ENCODE assay signal across 21 cellular contexts in genomic region chr5:149688406-149688805, GRCh38. TPM values are rescaled to one million over a fixed set of nuclear protein-coding genes. Genes with fewer than 3 reads are reported as not detected.
DNase-seq lines count a peak whose midpoint lies in the region; ATAC-seq, FAIRE-seq and TF ChIP-seq lines count a peak whose summit lies in the region.
"Had no signal": no experiment of that assay in that cellular context is flagged by ENCODE, and none has a peak within 500 bp of the region (broad histone marks: within the 10 kb centered on the region; RNA-seq: fewer than 3 reads in every experiment).

No MANE protein-coding gene starts in this region.

- no peak for ATAC-seq in heart right ventricle
- ATAC-seq in K562 = no peak
- no peak for ATAC-seq in activated naive CD8-positive, alpha-beta T cell treated with anti-CD3 and anti-CD28 coated beads, Interleukin-2, amount 50 U/mL, for 24 hours
- ATAC-seq: GM23338, HCT116, HepG2 had no signal

- peaks cover 2% of the 10 kb centered on the region for H3K4me1 Mint-ChIP-seq in activated naive CD8-positive, alpha-beta T cell treated with anti-CD3 and anti-CD28 coated beads, Interleukin-2, amount 50 U/mL, for 24 hours
- H3K4me1 Mint-ChIP-seq: GM23338 had no signal

- H3K4me3 Mint-ChIP-seq in activated naive CD8-positive, alpha-beta T cell treated with anti-CD3 and anti-CD28 coated beads, Interleukin-2, amount 50 U/mL, for 24 hours = no peak overlapping the region
- H3K4me3 Mint-ChIP-seq: CD4-positive, alpha-beta T cell; GM23338; IgD-negative memory B cell had no signal

- H3K27me3 ChIP-seq in heart right ventricle (no peaks in the 10 kb centered on the region), right atrium auricular region (no peaks in the 10 kb centered on the region), K562 (ENCODE audit: control insufficient read depth in 2 of 2, insufficient read depth in 2 of 2, low read length in 2 of 2) (no peaks in the 10 kb centered on the region; a peak in 1 of 5 replicates), HAP-1 (ENCODE audit: low read depth) (peaks cover 41% of the 10 kb centered on the region)

- CTCF ChIA-PET in HEK293 (lab: Yijun Ruan, JAX) = interaction anchor here (1.2 kb wide), 2 partner anchors 21 to 165 kb away, joined by 5 read pairs; no protein-coding TSS in a partner anchor
- CTCF ChIA-PET in K562 (lab: Yijun Ruan, JAX; ENCODE audit: low intra/inter-chr PET ratio) = no interaction called here

- no peak for DNase-seq in heart right ventricle
- DNase-seq in right atrium auricular region (ENCODE audit: low spot score) = no peak
- no peak for DNase-seq in K562 (ENCODE audit: extremely low read depth in 1 of 4, low spot score in 3 of 4)
- no peak for DNase-seq in HAP-1 (ENCODE audit: low spot score in 2 of 2)
- DNase-seq in KG1 (lab: John Stamatoyannopoulos, UW) = no peak
- no peak for DNase-seq in activated naive CD8-positive, alpha-beta T cell treated with anti-CD3 and anti-CD28 coated beads, Interleukin-2, amount 50 U/mL, for 24 hours
- DNase-seq: 8988T; C1 segment of cervical spinal cord; Caco-2; CD4-positive, alpha-beta T cell; DMS153; DMS79; GDM1 had no signal

- no peaks in the 10 kb centered on the region for H3K9me3 Mint-ChIP-seq in activated naive CD8-positive, alpha-beta T cell treated with anti-CD3 and anti-CD28 coated beads, Interleukin-2, amount 50 U/mL, for 24 hours
- H3K9me3 Mint-ChIP-seq: CD4-positive, alpha-beta T cell; GM23338 had no signal

- POLR2A ChIA-PET in HEK293 (lab: Yijun Ruan, JAX) = no interaction called here
- POLR2A ChIA-PET in K562 (lab: Yijun Ruan, JAX) = interaction anchor here (0.7 kb wide), 1 partner anchor 554 kb away, joined by 3 read pairs; no protein-coding TSS in a partner anchor

- TF ChIP-seq CTCF in heart right ventricle (IDR thresholded peaks at IDR 0.05) = no peak
- TF ChIP-seq CTCF in right atrium auricular region (IDR thresholded peaks at IDR 0.05) = no peak
- TF ChIP-seq CTCF in HEK293 (tag by site-specific recombination; IDR thresholded peaks at IDR 0.05) = no peak
- TF ChIP-seq CTCF in K562 (IDR thresholded peaks at IDR 0.05 in 2 of 3, conservative IDR thresholded peaks at IDR 0.05 in 1 of 3; ENCODE audit: insufficient read depth in 2 of 3, low read depth in 1 of 3, low read length in 3 of 3) = no peak

- no peaks in the 10 kb centered on the region for H3K9me3 ChIP-seq in heart right ventricle
- no peaks in the 10 kb centered on the region for H3K9me3 ChIP-seq in right atrium auricular region
- no peaks in the 10 kb centered on the region for H3K9me3 ChIP-seq in HEK293 (ENCODE audit: control insufficient read depth, insufficient read depth, low read depth, low read length)
- no peaks in the 10 kb centered on the region for H3K9me3 ChIP-seq in K562 (replicated peaks; ENCODE audit: control insufficient read depth, insufficient read depth, low read depth, low read length)
- H3K9me3 ChIP-seq in HAP-1 = no peaks in the 10 kb centered on the region
- H3K9me3 ChIP-seq: Caco-2 had no signal

- TF ChIP-seq EP300 in K562 (IDR thresholded peaks at IDR 0.05; ENCODE audit: low read length) = no peak

- H3K27ac ChIP-seq in heart right ventricle = peak overlapping the region in 6 of 10 donors; percentile 8 to 37 (median 24)
- H3K27ac ChIP-seq in right atrium auricular region = no peak overlapping the region
- H3K27ac ChIP-seq in HEK293 (ENCODE audit: extremely low read depth, low read depth, low read length) = no peak overlapping the region
- H3K27ac ChIP-seq in K562 (ENCODE audit: extremely low read depth, low read depth, low read length) = no peak overlapping the region

- TF ChIP-seq POLR2A in K562 (conservative IDR thresholded peaks at IDR 0.05) = no peak

- no TSS peak for BruUV-seq in K562 (replicated peaks; lab: Mats Ljungman, UMichigan)

- no peaks in the 10 kb centered on the region for H3K36me3 Mint-ChIP-seq in activated naive CD8-positive, alpha-beta T cell treated with anti-CD3 and anti-CD28 coated beads, Interleukin-2, amount 50 U/mL, for 24 hours (ENCODE audit: low read depth)

- H3K36me3 ChIP-seq in heart right ventricle (no peaks in the 10 kb centered on the region), right atrium auricular region (no peaks in the 10 kb centered on the region), HEK293 (ENCODE audit: control insufficient read depth in 2 of 2, insufficient read depth in 1 of 2, low read length in 2 of 2) (no peaks in the 10 kb centered on the region), K562 (ENCODE audit: control insufficient read depth, insufficient read depth, low read length) (no peaks in the 10 kb centered on the region), HAP-1 (replicated peaks) (no peaks in the 10 kb centered on the region)

- in situ Hi-C loops in K562 (cut with MboI) = no loop called here
- in situ Hi-C loops in HAP-1 (cut with MboI; ENCODE audit: low sequenced_read_pairs) = no loop called here

- H3K9me1 ChIP-seq in K562 (ENCODE audit: control insufficient read depth, insufficient read depth, low read length) = no peaks in the 10 kb centered on the region

- no peaks in the 10 kb centered on the region for H3K79me2 ChIP-seq in K562 (ENCODE audit: control insufficient read depth, insufficient read depth, low read length)

- no peaks in the 10 kb centered on the region for H4K20me1 ChIP-seq in K562 (replicated peaks; ENCODE audit: control insufficient read depth, insufficient read depth, low read length)

- no peak overlapping the region for H3K4me2 ChIP-seq in K562 (ENCODE audit: insufficient read depth, low read length)
- H3K4me2 ChIP-seq: GM23338 had no signal

- intact Hi-C loops in heart right ventricle (cut with DNase I) = loop anchor here in 2 of 10 donors (5.0 kb wide), 2 partner anchors 34 to 39 kb away; no protein-coding TSS in a partner anchor
- intact Hi-C loops in K562 (cut with micrococcal nuclease) = no loop called here

- H3K4me1 ChIP-seq in heart right ventricle (peaks cover 4 to 49% (median 20%) of the 10 kb centered on the region in 9 donors), right atrium auricular region (peaks cover 0 to 20% of the 10 kb centered on the region in 2 donors), HEK293 (ENCODE audit: control insufficient read depth, insufficient read depth, low read length) (no peaks in the 10 kb centered on the region), K562 (replicated peaks in 1 of 2; ENCODE audit: control insufficient read depth in 2 of 2, insufficient read depth in 2 of 2, low read length in 2 of 2) (peaks cover 0 to 7% of the 10 kb centered on the region in 2 experiments; a peak in 2 of 5 replicates), HAP-1 (no peaks in the 10 kb centered on the region)

- WGBS in heart right ventricle, 2 donors = 89 to 92% methylated on average over 2 of the region's 2 CpGs
- 24% methylated on average over 2 of the region's 2 CpGs for WGBS in K562 (ENCODE audit: insufficient coverage, low coverage, missing lambda C conversion rate)

- H2AFZ ChIP-seq in K562 (ENCODE audit: low read depth, low read length) = no peak overlapping the region
- H2AFZ ChIP-seq: GM23338 had no signal

- FAIRE-seq in K562 (lab: Jason Lieb, UNC) = peak; percentile 55
- FAIRE-seq: GM12892, GM18507, H54, HepG2 had no signal

- H3K4me3 ChIP-seq in heart right ventricle (no peak overlapping the region), right atrium auricular region (no peak overlapping the region), HEK293 (ENCODE audit: low read depth, low read length) (no peak overlapping the region), K562 (no peak overlapping the region), HAP-1 (no peak overlapping the region)
- H3K4me3 ChIP-seq: GM23338 had no signal

- TF ChIP-seq RAD21 in K562 (CRISPR knock-in tag; conservative IDR thresholded peaks at IDR 0.05 in 1 of 2, IDR thresholded peaks at IDR 0.05 in 1 of 2) = no peak

- H3K27me3 Mint-ChIP-seq in activated naive CD8-positive, alpha-beta T cell treated with anti-CD3 and anti-CD28 coated beads, Interleukin-2, amount 50 U/mL, for 24 hours = peaks cover 22% of the 10 kb centered on the region

- no peak overlapping the region for H3K27ac Mint-ChIP-seq in activated naive CD8-positive, alpha-beta T cell treated with anti-CD3 and anti-CD28 coated beads, Interleukin-2, amount 50 U/mL, for 24 hours
- H3K27ac Mint-ChIP-seq: CD4-positive, alpha-beta T cell; GM23338 had no signal

- no peak overlapping the region for H3K9ac ChIP-seq in K562 (ENCODE audit: insufficient read depth in 1 of 2, low read depth in 2 of 2, low read length in 2 of 2)

TF ChIP-seq in HEK293, 187 proteins besides CTCF, POLR2A, EP300 and RAD21:
- TF ChIP-seq SCRT2 (tag by site-specific recombination; IDR thresholded peaks at IDR 0.05) = no peak
- 0 out of 2 replicates have a peak, but pooled peaks have one; percentile 50 for TF ChIP-seq ZNF664 (tag by site-specific recombination; IDR thresholded peaks at IDR 0.05)

TF ChIP-seq in K562, 482 proteins besides CTCF, POLR2A, EP300 and RAD21 (continues in another document):
- TF ChIP-seq ZNF583 (CRISPR knock-in tag; IDR thresholded peaks at IDR 0.05) (no peak), BRF1 (IDR thresholded peaks at IDR 0.05; ENCODE audit: borderline replicate concordance, extremely low read depth, insufficient read length) (no peak), MTA1 (IDR thresholded peaks at IDR 0.05; ENCODE audit: borderline replicate concordance) (no peak)

RNA-seq across cellular contexts. Expression of gene PPARGC1B, which starts 41.7 kb away (rescaled TPM):
- 10 to 100 TPM; 21.5 to 36.6 (median 28.9) TPM for total RNA-seq in heart right ventricle
- polyA plus RNA-seq in heart right ventricle = 10 to 100 TPM in 1 of 2 donors, 1 to 10 TPM in 1; 1.6 to 15.4 TPM
- 10 to 100 TPM; 10.1 to 11.4 TPM for total RNA-seq in right atrium auricular region
- 34.1 and 39.8 TPM in 2 replicates for total RNA-seq in K562 (2011; cell fraction: chromatin; rRNA removed; ENCODE audit: low replicate concordance)
- 20.5 and 21.1 TPM in 2 replicates for total RNA-seq in K562 (2011; cell fraction: nucleolus; rRNA removed)
- 24.4 and 30.4 TPM in 2 replicates for total RNA-seq in K562 (2011; cell fraction: nucleoplasm; rRNA removed)
- total RNA-seq in K562 (2014; rRNA removed) = 8.6 and 10.9 TPM in 2 replicates
- 7.1 TPM in 2 replicates for total RNA-seq in K562 (2014; rRNA removed; fragmentation: Illumina TruSeq; extraction: Trizol)
- 7.3 and 8.1 TPM in 2 replicates for total RNA-seq in K562 (2015; rRNA removed; fragmentation: Illumina TruSeq; extraction: Trizol)
- 23.3 and 29.0 TPM in 2 replicates for total RNA-seq in K562 (2021)
- polyA plus RNA-seq in K562 (2011; rRNA removed) = 2.8 and 3.0 TPM in 2 replicates
- polyA plus RNA-seq in K562 (2011; cell fraction: cytosol; rRNA removed) = 2.2 and 2.6 TPM in 2 replicates
- 13.0 and 17.4 TPM in 2 replicates for polyA plus RNA-seq in K562 (2011; cell fraction: nucleus; rRNA removed)
- 6.4 and 8.1 TPM in 2 replicates for polyA plus RNA-seq in K562 (2012)
- polyA plus RNA-seq in K562 (2014; fragmentation: Illumina TruSeq; extraction: Trizol) = 11.6 and 11.7 TPM in 2 replicates
- polyA plus RNA-seq in K562 (2014; fragmentation: Nextera tagmentation; extraction: Ambion mirVana) = 1 to 10 TPM; 2.5 to 6.3 TPM
- 8.7 and 8.8 TPM in 2 replicates for polyA plus RNA-seq in K562 (2014; rRNA removed)
- 7.3 and 7.7 TPM in 2 replicates for polyA minus RNA-seq in K562 (2011; rRNA and poly(A)+ RNA removed)
- polyA minus RNA-seq in K562 (2011; cell fraction: cytosol; rRNA and poly(A)+ RNA removed) = 8.8 and 11.6 TPM in 2 replicates
- polyA minus RNA-seq in K562 (2011; cell fraction: nucleus; rRNA and poly(A)+ RNA removed) = 9.4 and 10.8 TPM in 2 replicates

Comparison
In these comparisons a context has a peak if more than half of its experiments do, and no peak if none do; other contexts are left out.
1. H3K27ac ChIP-seq: peak in heart right ventricle (6 of 10); none in right atrium auricular region (0 of 2), HEK293 (single experiment) and K562 (single experiment).